9 cellular contexts compared by ENCODE assay signal in the genomic region with DNA sequence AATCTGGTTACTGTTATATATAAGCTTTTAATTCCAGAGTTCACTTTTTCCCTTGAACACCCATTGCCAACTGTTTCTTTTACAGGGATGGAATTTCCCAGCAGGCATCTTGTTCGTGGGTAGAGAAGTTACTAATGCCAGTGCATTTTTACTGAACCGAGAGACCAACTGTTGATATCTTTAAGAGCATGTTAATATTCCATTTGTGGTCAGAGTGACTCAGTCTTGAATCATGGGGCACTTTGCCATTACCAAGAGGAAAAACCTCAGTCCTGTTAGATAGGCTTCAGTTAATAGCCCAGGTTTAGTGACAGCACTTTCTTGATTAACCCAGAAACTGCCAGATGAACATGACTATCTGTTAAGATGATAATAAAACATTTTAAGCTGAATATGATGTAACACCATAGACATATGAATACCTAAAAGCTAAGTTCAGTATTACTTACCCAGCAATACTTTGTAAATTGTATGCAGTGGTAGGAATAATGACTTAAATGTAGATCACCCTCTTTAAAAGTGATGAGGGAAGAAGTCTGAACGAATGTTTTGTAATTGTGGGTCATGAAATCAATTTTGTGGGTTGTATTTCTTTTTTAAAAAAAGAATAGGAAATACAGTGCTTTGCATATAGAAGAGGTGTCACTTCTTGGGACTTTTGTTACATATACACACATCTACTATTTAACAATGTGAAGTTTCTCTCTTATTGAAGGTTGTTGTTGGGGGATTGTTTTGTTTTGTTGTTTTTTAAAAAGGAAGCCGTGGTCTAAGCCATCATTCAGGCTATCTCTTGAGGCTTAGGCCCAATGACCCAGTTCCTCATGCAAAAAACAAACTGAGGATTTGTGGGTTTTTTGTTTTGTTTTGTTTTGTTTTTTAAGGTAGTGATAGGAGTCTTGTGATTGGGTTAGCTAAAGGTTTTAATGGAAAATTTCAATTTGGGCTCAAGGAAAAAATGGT.
DNase-seq lines count a peak whose midpoint lies in the region; ATAC-seq and TF ChIP-seq lines count a peak whose summit lies in the region.
"Had no signal": no experiment of that assay in that cellular context is flagged by ENCODE, and none has a peak within 500 bp of the region (broad histone marks: within the 10 kb centered on the region; RNA-seq: fewer than 3 reads in every experiment).

No MANE protein-coding gene starts in this region.

- peak; percentile 92 to 98 for ATAC-seq in lower lobe of right lung
- ATAC-seq in HG03378 (IDR thresholded peaks at IDR 0.05; ENCODE audit: unreplicated experiment), result no peak

- peak overlapping the region; percentile 48 for H3K27ac ChIP-seq in lower lobe of right lung

- H3K27ac Mint-ChIP-seq in brain, result peak overlapping the region in 3 of 5 experiments; percentile 90 to 95 (median 94)

- DNase-seq in DMS 273 (lab: John Stamatoyannopoulos, UW; ENCODE audit: unreplicated experiment) (peak; percentile 14), DMS 273 treated with DMSO at 0.1 percent for 48 hours (lab: John Stamatoyannopoulos, UW) (no peak), NCI-H128 (lab: John Stamatoyannopoulos, UW; ENCODE audit: unreplicated experiment) (peak; percentile 2), lower lobe of right lung (no peak), GOT3 (lab: John Stamatoyannopoulos, UW) (no peak), DMS153 (lab: John Stamatoyannopoulos, UW) (no peak)

- H3K9me3 Mint-ChIP-seq in brain, result no peaks in the 10 kb centered on the region

- peak overlapping the region in 2 of 5 experiments; percentile 64 to 68 for H3K4me3 Mint-ChIP-seq in brain
- H3K4me3 Mint-ChIP-seq: B cell had no signal

- no peaks in the 10 kb centered on the region for H3K27me3 Mint-ChIP-seq in brain
- H3K27me3 Mint-ChIP-seq: B cell had no signal

- peaks cover 10% of the 10 kb centered on the region for H3K4me1 Mint-ChIP-seq in brain

- no peak overlapping the region for H3K4me3 ChIP-seq in lower lobe of right lung

- H3K36me3 Mint-ChIP-seq in brain, result peaks cover 58% of the 10 kb centered on the region

- no peaks in the 10 kb centered on the region for H3K9me3 ChIP-seq in lower lobe of right lung

- no peaks in the 10 kb centered on the region for H3K27me3 ChIP-seq in lower lobe of right lung (ENCODE audit: low read depth)

- H3K36me3 ChIP-seq in lower lobe of right lung, result peaks cover 42% of the 10 kb centered on the region

- peaks cover 15% of the 10 kb centered on the region for H3K4me1 ChIP-seq in lower lobe of right lung

- TF ChIP-seq CTCF in brain (conservative IDR thresholded peaks at IDR 0.05) (no peak), lower lobe of right lung (IDR thresholded peaks at IDR 0.05) (no peak)

- intact Hi-C loops in lower lobe of right lung (cut with DNase I), result no loop called here

Comparison
In these comparisons a context has a peak if more than half of its experiments do, and no peak if none do; other contexts are left out.
1. DNase-seq: peak in DMS 273 (single experiment) and NCI-H128 (single experiment); none in DMS 273 treated with DMSO at 0.1 percent for 48 hours (single experiment), lower lobe of right lung (single experiment), GOT3 (single experiment) and DMS153 (single experiment).